ENCODE assay signal across 14 cellular contexts in genomic region chr5:2904399-2904798, GRCh38.
DNase-seq lines count a peak whose midpoint lies in the region; ATAC-seq and TF ChIP-seq lines count a peak whose summit lies in the region.
"Had no signal": no experiment of that assay in that cellular context is flagged by ENCODE, and none has a peak within 500 bp of the region (broad histone marks: within the 10 kb centered on the region; RNA-seq: fewer than 3 reads in every experiment).

No MANE protein-coding gene starts in this region.

- 60% methylated on average over 2 of the region's 13 CpGs; no CpG with 5 or more reads in 1 of the 2 donors for WGBS in gastroesophageal sphincter (ENCODE audit: low coverage in 1 of 2), 2 donors

- H3K4me3 ChIP-seq in right atrium auricular region: no peak overlapping the region
- no peak overlapping the region for H3K4me3 ChIP-seq in left ventricle myocardium inferior
- H3K4me3 ChIP-seq in gastroesophageal sphincter: no peak overlapping the region
- H3K4me3 ChIP-seq: BLaER1 had no signal

- no peak for TF ChIP-seq CTCF in right atrium auricular region (IDR thresholded peaks at IDR 0.05)
- TF ChIP-seq CTCF in left ventricle myocardium inferior (IDR thresholded peaks at IDR 0.05; ENCODE audit: borderline replicate concordance): no peak
- no peak for TF ChIP-seq CTCF in gastroesophageal sphincter (IDR thresholded peaks at IDR 0.05)

- H3K27me3 ChIP-seq in right atrium auricular region: no peaks in the 10 kb centered on the region
- H3K27me3 ChIP-seq in left ventricle myocardium inferior (ENCODE audit: low read depth): peaks cover 32% of the 10 kb centered on the region
- H3K27me3 ChIP-seq in gastroesophageal sphincter: peaks cover 14% of the 10 kb centered on the region
- H3K27me3 ChIP-seq: BLaER1 had no signal

- H3K36me3 ChIP-seq in right atrium auricular region: no peaks in the 10 kb centered on the region
- H3K36me3 ChIP-seq in left ventricle myocardium inferior: no peaks in the 10 kb centered on the region
- H3K36me3 ChIP-seq in gastroesophageal sphincter: no peaks in the 10 kb centered on the region
- H3K36me3 ChIP-seq: BLaER1 had no signal

- peak; percentile 28 for ATAC-seq in gastroesophageal sphincter

- TF ChIP-seq POLR2A in gastroesophageal sphincter (IDR thresholded peaks at IDR 0.05) (no peak), erythroblast (IDR thresholded peaks at IDR 0.05; ENCODE audit: low read length) (no peak)

- intact Hi-C loops in left ventricle myocardium inferior (cut with micrococcal nuclease) (no loop called here), posterior vena cava (cut with DNase I) (no loop called here)

- H3K27ac ChIP-seq in right atrium auricular region (no peak overlapping the region), left ventricle myocardium inferior (replicated peaks) (no peak overlapping the region), gastroesophageal sphincter (no peak overlapping the region)
- H3K27ac ChIP-seq: 22Rv1, BLaER1, HL-60 had no signal

- H3K9me3 ChIP-seq in right atrium auricular region (no peaks in the 10 kb centered on the region), left ventricle myocardium inferior (replicated peaks) (peaks cover 5% of the 10 kb centered on the region), gastroesophageal sphincter (peaks cover 0 to 11% (median 0%) of the 10 kb centered on the region in 3 donors)
- H3K9me3 ChIP-seq: BLaER1 had no signal

- no peak for TF ChIP-seq EP300 in gastroesophageal sphincter (IDR thresholded peaks at IDR 0.05)

- DNase-seq in right atrium auricular region (ENCODE audit: low spot score) (peak; percentile 30), left ventricle myocardium inferior (no peak), posterior vena cava (ENCODE audit: low spot score) (peak; percentile 44), germinal center (ENCODE audit: low spot score) (no peak), T-helper 1 cell (no peak), SKM-1 (lab: John Stamatoyannopoulos, UW; ENCODE audit: unreplicated experiment) (no peak), erythroblast (lab: John Stamatoyannopoulos, UW) (no peak)
- DNase-seq: AML-193, DMS53, GF-D8 had no signal

- H3K4me1 ChIP-seq in right atrium auricular region (no peaks in the 10 kb centered on the region), left ventricle myocardium inferior (no peaks in the 10 kb centered on the region), gastroesophageal sphincter (no peaks in the 10 kb centered on the region)

Comparison
In these comparisons a context has a peak if more than half of its experiments do, and no peak if none do; other contexts are left out.
1. DNase-seq: peak in right atrium auricular region (single experiment) and posterior vena cava (single experiment); none in left ventricle myocardium inferior (single experiment), germinal center (single experiment), T-helper 1 cell (0 of 5), SKM-1 (single experiment) and erythroblast (0 of 2).